ENCODE assay signal across 1 cellular context in the genomic region with DNA sequence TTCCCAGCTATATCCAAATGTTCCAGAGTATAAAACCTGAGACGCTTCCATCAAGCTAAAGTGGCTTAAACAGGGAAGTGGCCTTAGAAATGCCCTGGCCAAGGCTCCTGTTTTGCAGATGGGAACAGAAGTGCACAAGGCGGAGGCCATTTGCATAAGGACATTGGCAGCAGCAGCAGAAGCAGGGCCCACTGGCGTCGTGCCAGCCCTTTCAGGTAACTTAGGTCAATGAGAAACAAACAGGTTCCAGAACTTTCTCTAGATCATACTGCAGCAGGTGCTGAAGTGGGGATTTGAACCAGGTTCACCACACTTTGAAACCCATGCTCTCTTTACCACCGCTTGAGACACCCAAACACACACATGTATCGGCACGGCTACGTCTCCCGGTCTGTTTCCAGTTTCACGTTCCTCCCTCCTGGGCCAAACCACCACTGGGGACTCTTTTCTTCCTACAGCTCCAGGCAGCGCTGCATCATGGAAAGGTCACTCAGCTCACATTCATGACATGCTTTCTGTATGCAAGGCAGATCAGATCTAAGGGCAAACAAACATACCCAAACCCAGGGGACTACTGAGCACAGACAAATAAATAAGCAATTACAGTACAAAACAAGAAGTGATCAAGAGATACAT.
TF ChIP-seq lines count a peak whose summit lies in the region.

No MANE protein-coding gene starts in this region.

TF ChIP-seq in H1, 55 proteins besides CTCF, POLR2A, EP300 and RAD21:
- TF ChIP-seq CBX5 (IDR thresholded peaks at IDR 0.05; ENCODE audit: low read depth, low read length): no peak
- TF ChIP-seq NANOG (IDR thresholded peaks at IDR 0.05; ENCODE audit: insufficient read depth, low read depth, low read length, poor library complexity, severe bottlenecking): no peak
- TF ChIP-seq, protein P1, sequence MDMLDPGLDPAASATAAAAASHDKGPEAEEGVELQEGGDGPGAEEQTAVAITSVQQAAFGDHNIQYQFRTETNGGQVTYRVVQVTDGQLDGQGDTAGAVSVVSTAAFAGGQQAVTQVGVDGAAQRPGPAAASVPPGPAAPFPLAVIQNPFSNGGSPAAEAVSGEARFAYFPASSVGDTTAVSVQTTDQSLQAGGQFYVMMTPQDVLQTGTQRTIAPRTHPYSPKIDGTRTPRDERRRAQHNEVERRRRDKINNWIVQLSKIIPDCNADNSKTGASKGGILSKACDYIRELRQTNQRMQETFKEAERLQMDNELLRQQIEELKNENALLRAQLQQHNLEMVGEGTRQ (IDR thresholded peaks at IDR 0.05; ENCODE audit: low read length): no peak
- no peak for TF ChIP-seq TAF1 (IDR thresholded peaks at IDR 0.05; ENCODE audit: low read depth, low read length)
- no peak for TF ChIP-seq SIN3A (conservative IDR thresholded peaks at IDR 0.05 in 1 of 2, IDR thresholded peaks at IDR 0.05 in 1 of 2; ENCODE audit: low read depth in 1 of 2, low read length in 2 of 2)
